16 cellular contexts compared by ENCODE assay signal in genomic region chr12:131747276-131747675, GRCh38. TPM values are rescaled to one million over a fixed set of nuclear protein-coding genes. Genes with fewer than 3 reads are reported as not detected.
DNase-seq lines count a peak whose midpoint lies in the region; ATAC-seq and TF ChIP-seq lines count a peak whose summit lies in the region.
"Had no signal": no experiment of that assay in that cellular context is flagged by ENCODE, and none has a peak within 500 bp of the region (broad histone marks: within the 10 kb centered on the region; RNA-seq: fewer than 3 reads in every experiment).

No MANE protein-coding gene starts in this region.

- H3K4me1 Mint-ChIP-seq in endothelial cell (ENCODE audit: unreplicated experiment) (peaks cover 15% of the 10 kb centered on the region), nephron progenitor cell (no peaks in the 10 kb centered on the region)
- H3K4me1 Mint-ChIP-seq: IgD-negative memory B cell had no signal

- H3K27ac ChIP-seq in gastroesophageal sphincter: no peak overlapping the region
- H3K27ac ChIP-seq: BLaER1 had no signal

- H3K4me1 ChIP-seq in gastroesophageal sphincter: no peaks in the 10 kb centered on the region
- H3K4me1 ChIP-seq: BLaER1, HAP-1 had no signal

- H3K4me3 Mint-ChIP-seq in endothelial cell (ENCODE audit: unreplicated experiment) (no peak overlapping the region), nephron progenitor cell (no peak overlapping the region)
- H3K4me3 Mint-ChIP-seq: CD8-positive, alpha-beta memory T cell; IgD-negative memory B cell had no signal

- H3K9me3 ChIP-seq in gastroesophageal sphincter: no peaks in the 10 kb centered on the region

- no peak for TF ChIP-seq EP300 in gastroesophageal sphincter (IDR thresholded peaks at IDR 0.05)

- H3K27ac Mint-ChIP-seq in endothelial cell (ENCODE audit: unreplicated experiment) (peak overlapping the region; percentile 9), nephron progenitor cell (peak overlapping the region; percentile 8)
- H3K27ac Mint-ChIP-seq: IgD-negative memory B cell had no signal

- ATAC-seq in gastroesophageal sphincter (no peak), GM18519 (IDR thresholded peaks at IDR 0.05; ENCODE audit: low FRiP score, unreplicated experiment) (no peak)

- H3K4me3 ChIP-seq in gastroesophageal sphincter: no peak overlapping the region
- H3K4me3 ChIP-seq: BLaER1, HAP-1 had no signal

- H3K27me3 Mint-ChIP-seq in endothelial cell (ENCODE audit: unreplicated experiment): peaks cover 9% of the 10 kb centered on the region
- peaks cover 3% of the 10 kb centered on the region for H3K27me3 Mint-ChIP-seq in nephron progenitor cell (ENCODE audit: low read depth, poor library complexity)
- H3K27me3 Mint-ChIP-seq: IgD-negative memory B cell had no signal

- H3K27me3 ChIP-seq in gastroesophageal sphincter: no peaks in the 10 kb centered on the region
- H3K27me3 ChIP-seq: BLaER1 had no signal

- TF ChIP-seq POLR2A in gastroesophageal sphincter (IDR thresholded peaks at IDR 0.05): no peak

- TF ChIP-seq CTCF in endothelial cell (IDR thresholded peaks at IDR 0.05; ENCODE audit: unreplicated experiment) (no peak), nephron progenitor cell (IDR thresholded peaks at IDR 0.05) (no peak), gastroesophageal sphincter (IDR thresholded peaks at IDR 0.05) (no peak)

- H3K36me3 Mint-ChIP-seq in endothelial cell (ENCODE audit: low read depth, unreplicated experiment) (peaks cover 56% of the 10 kb centered on the region), nephron progenitor cell (ENCODE audit: low read depth) (peaks cover 64% of the 10 kb centered on the region)

- no peaks in the 10 kb centered on the region for H3K9me3 Mint-ChIP-seq in endothelial cell (ENCODE audit: unreplicated experiment)
- H3K9me3 Mint-ChIP-seq in nephron progenitor cell: peaks cover 30% of the 10 kb centered on the region

- WGBS in gastroesophageal sphincter (ENCODE audit: low coverage in 1 of 2), 2 donors: 71 to 82% methylated on average over 2 to 5 of the region's 5 CpGs

- DNase-seq in ELR (ENCODE audit: low read depth) (peak; percentile 26), HCEC 1CT (peak; percentile 2), endothelial cell (ENCODE audit: low spot score) (no peak), nephron progenitor cell (no peak), NOMO-1 (lab: John Stamatoyannopoulos, UW; ENCODE audit: unreplicated experiment in 2 of 2) (no peak), retina (no peak)
- DNase-seq: CD8-positive, alpha-beta memory T cell; MV-4-11; NCI-H1417 treated with DMSO at 0.1 percent for 48 hours; NCI-H2029 treated with DMSO at 0.1 percent for 48 hours; NCI-H510A treated with DMSO at 0.1 percent for 48 hours had no signal

- H3K36me3 ChIP-seq in gastroesophageal sphincter: peaks cover 0 to 96% of the 10 kb centered on the region in 2 donors

RNA-seq across cellular contexts. Expression of gene SFSWAP, which starts 36.4 kb away (rescaled TPM):
- total RNA-seq in endothelial cell (ENCODE audit: unreplicated experiment): 56.3 TPM
- total RNA-seq in gastroesophageal sphincter: 10 to 100 TPM; 22.4 to 50.4 (median 32.5) TPM

Comparison
In these comparisons a context has a peak if more than half of its experiments do, and no peak if none do; other contexts are left out.
1. DNase-seq: peak in ELR (single experiment) and HCEC 1CT (single experiment); none in endothelial cell (single experiment), nephron progenitor cell (single experiment), NOMO-1 (0 of 2) and retina (single experiment).